In the genomic region with DNA sequence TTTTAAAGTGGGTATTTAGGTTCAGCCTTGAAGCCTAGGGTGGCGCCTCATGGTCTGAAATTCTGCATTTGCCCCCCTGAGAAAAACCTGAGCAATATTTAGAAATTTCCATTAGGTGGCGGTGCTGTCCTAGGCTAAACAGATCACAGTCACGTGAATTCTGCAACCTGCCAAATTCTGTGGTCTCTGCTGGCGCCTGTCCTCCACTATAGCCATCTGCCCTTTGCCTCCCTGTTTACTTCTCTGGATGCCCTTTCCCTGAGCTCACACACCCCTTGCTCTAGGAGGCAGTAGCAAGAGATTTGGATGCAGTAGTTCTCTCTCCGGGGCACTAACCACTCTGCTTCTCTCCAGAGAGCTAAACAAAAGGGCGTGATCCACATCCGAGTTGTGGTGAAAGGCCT, we compare ENCODE assay signal across 1 cellular context.
TF ChIP-seq lines count a peak whose summit lies in the region.

No MANE protein-coding gene starts in this region.

TF ChIP-seq in A549, 52 proteins besides CTCF, POLR2A, EP300 and RAD21 (continued from another document):
- TF ChIP-seq JUN (IDR thresholded peaks at IDR 0.05) (no peak), POLR2AphosphoS2 (conservative IDR thresholded peaks at IDR 0.05; ENCODE audit: low read length) (no peak), HDAC2 (IDR thresholded peaks at IDR 0.05) (no peak)
